21 cellular contexts compared by ENCODE assay signal in the genomic region with DNA sequence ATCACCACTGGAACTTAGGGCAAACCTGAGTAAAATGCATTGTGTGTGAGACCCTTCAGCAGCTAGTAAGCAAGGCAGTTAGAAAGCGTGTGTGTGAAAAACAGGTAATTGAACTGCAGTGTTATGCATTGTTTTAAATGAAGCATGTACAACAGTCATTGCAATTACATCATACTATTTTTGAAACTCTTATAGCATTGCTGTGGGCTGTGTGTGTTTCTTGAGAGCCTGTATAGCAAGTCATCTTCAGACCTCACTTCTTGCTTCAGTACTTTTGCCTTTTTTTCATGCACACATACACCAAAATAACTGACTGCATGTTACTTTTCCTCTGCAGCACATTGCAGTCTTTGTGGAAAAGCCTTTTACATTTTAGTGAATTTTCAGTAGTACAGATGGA. TPM values are rescaled to one million over a fixed set of nuclear protein-coding genes. Genes with fewer than 3 reads are reported as not detected.
DNase-seq lines count a peak whose midpoint lies in the region; ATAC-seq and TF ChIP-seq lines count a peak whose summit lies in the region.
"Had no signal": no experiment of that assay in that cellular context is flagged by ENCODE, and none has a peak within 500 bp of the region (broad histone marks: within the 10 kb centered on the region; RNA-seq: fewer than 3 reads in every experiment).

No MANE protein-coding gene starts in this region.

- peaks cover 13% of the 10 kb centered on the region for H4K20me1 ChIP-seq in GM23338 (replicated peaks; ENCODE audit: insufficient read depth)

- H3K4me2 ChIP-seq in GM23338: no peak overlapping the region

- H3K27ac ChIP-seq in GM23338 (ENCODE audit: low read depth): peak overlapping the region; percentile 32; the same call in 1 of the 2 replicates
- H3K27ac ChIP-seq in naive thymus-derived CD4-positive, alpha-beta T cell (ENCODE audit: low read depth, low read length): no peak overlapping the region
- H3K27ac ChIP-seq: C4-2B, colonic mucosa, prostate gland, SJSA1, transverse colon had no signal

- H3K27me3 ChIP-seq in GM23338 (ENCODE audit: insufficient read depth): no peaks in the 10 kb centered on the region
- H3K27me3 ChIP-seq in naive thymus-derived CD4-positive, alpha-beta T cell (ENCODE audit: control insufficient read depth in 2 of 2, insufficient read depth in 2 of 2, low read length in 2 of 2): no peaks in the 10 kb centered on the region
- H3K27me3 ChIP-seq: colonic mucosa, SJSA1, transverse colon had no signal

- H3K4me3 ChIP-seq in GM23338: no peak overlapping the region
- H3K4me3 ChIP-seq in naive thymus-derived CD4-positive, alpha-beta T cell (ENCODE audit: low read length): no peak overlapping the region
- H3K4me3 ChIP-seq: colonic mucosa, prostate gland, SJSA1, transverse colon had no signal

- H3K36me3 Mint-ChIP-seq in activated CD4-positive, alpha-beta T cell treated with anti-CD3 and anti-CD28 coated beads for 36 hours (ENCODE audit: low read depth): peaks cover 49% of the 10 kb centered on the region
- H3K36me3 Mint-ChIP-seq in activated CD4-positive, alpha-beta T cell treated with anti-CD3 and anti-CD28 coated beads, Interleukin-2, amount 10 ng/mL, durations not matched to agents 24 days and 14 days (ENCODE audit: low read depth): peaks cover 66% of the 10 kb centered on the region
- H3K36me3 Mint-ChIP-seq in GM23338 (ENCODE audit: low read depth): peaks cover 73% of the 10 kb centered on the region
- peaks cover 2% of the 10 kb centered on the region for H3K36me3 Mint-ChIP-seq in activated naive CD8-positive, alpha-beta T cell
- H3K36me3 Mint-ChIP-seq in naive thymus-derived CD4-positive, alpha-beta T cell: peaks cover 0 to 38% (median 14%) of the 10 kb centered on the region in 5 donors

- peak overlapping the region; percentile 83 for H3K27ac Mint-ChIP-seq in activated CD4-positive, alpha-beta T cell treated with anti-CD3 and anti-CD28 coated beads for 36 hours
- no peak overlapping the region for H3K27ac Mint-ChIP-seq in activated CD4-positive, alpha-beta T cell treated with anti-CD3 and anti-CD28 coated beads, Interleukin-2, amount 10 ng/mL, durations not matched to agents 24 days and 14 days
- H3K27ac Mint-ChIP-seq in GM23338: no peak overlapping the region
- H3K27ac Mint-ChIP-seq in activated naive CD8-positive, alpha-beta T cell: peak overlapping the region; percentile 43
- peak overlapping the region in 7 of 9 donors; percentile 7 to 86 (median 46) for H3K27ac Mint-ChIP-seq in naive thymus-derived CD4-positive, alpha-beta T cell

- POLR2A ChIA-PET in activated CD4-positive, alpha-beta T cell treated with anti-CD3 and anti-CD28 coated beads for 36 hours (lab: Charles Lee): no interaction called here
- POLR2A ChIA-PET in naive thymus-derived CD4-positive, alpha-beta T cell (lab: Charles Lee): no interaction called here

- DNase-seq in activated CD4-positive, alpha-beta T cell treated with anti-CD3 and anti-CD28 coated beads for 36 hours: no peak
- no peak for DNase-seq in activated CD4-positive, alpha-beta T cell treated with anti-CD3 and anti-CD28 coated beads, Interleukin-2, amount 10 ng/mL, durations not matched to agents 24 days and 14 days
- no peak for DNase-seq in GM23338 (ENCODE audit: low spot score)
- no peak for DNase-seq in naive thymus-derived CD4-positive, alpha-beta T cell
- DNase-seq in AG08395 (ENCODE audit: low spot score): no peak
- DNase-seq: 8988T; activated CD4-positive, alpha-beta T cell treated with anti-CD3 and anti-CD28 coated beads, Interleukin-2, amount 50 U/mL, for 1 hour; colonic mucosa; DMS53; GOT3; MV-4-11; NCI-H2029 treated with DMSO at 0.1 percent for 48 hours; NCI-H510A treated with DMSO at 0.1 percent for 48 hours; transverse colon had no signal

- CTCF ChIA-PET in activated CD4-positive, alpha-beta T cell treated with anti-CD3 and anti-CD28 coated beads for 36 hours (lab: Charles Lee): interaction anchor here (0.5 to 2.4 kb wide), 3 partner anchors 14 to 349 kb away, joined by 3 to 9 read pairs (median 3); no protein-coding TSS in a partner anchor
- CTCF ChIA-PET in naive thymus-derived CD4-positive, alpha-beta T cell (lab: Charles Lee): interaction anchor here (0.6 kb wide), 1 partner anchor 87 kb away, joined by 3 read pairs; no protein-coding TSS in a partner anchor

- no peak for TF ChIP-seq CTCF in GM23338 (conservative IDR thresholded peaks at IDR 0.05; ENCODE audit: low read depth in 2 of 2)

- no peaks in the 10 kb centered on the region for H3K9me3 Mint-ChIP-seq in activated CD4-positive, alpha-beta T cell treated with anti-CD3 and anti-CD28 coated beads for 36 hours (ENCODE audit: low read depth)
- H3K9me3 Mint-ChIP-seq in activated CD4-positive, alpha-beta T cell treated with anti-CD3 and anti-CD28 coated beads, Interleukin-2, amount 10 ng/mL, durations not matched to agents 24 days and 14 days: no peaks in the 10 kb centered on the region
- no peaks in the 10 kb centered on the region for H3K9me3 Mint-ChIP-seq in GM23338
- no peaks in the 10 kb centered on the region for H3K9me3 Mint-ChIP-seq in activated naive CD8-positive, alpha-beta T cell (ENCODE audit: low read depth)
- H3K9me3 Mint-ChIP-seq in naive thymus-derived CD4-positive, alpha-beta T cell: no peaks in the 10 kb centered on the region

- no peaks in the 10 kb centered on the region for H3K9me3 ChIP-seq in naive thymus-derived CD4-positive, alpha-beta T cell (ENCODE audit: control insufficient read depth in 2 of 3, low read length in 3 of 3)
- H3K9me3 ChIP-seq: colonic mucosa, prostate gland, SJSA1, transverse colon had no signal

- H3K27me3 Mint-ChIP-seq in activated CD4-positive, alpha-beta T cell treated with anti-CD3 and anti-CD28 coated beads for 36 hours: no peaks in the 10 kb centered on the region
- H3K27me3 Mint-ChIP-seq in activated CD4-positive, alpha-beta T cell treated with anti-CD3 and anti-CD28 coated beads, Interleukin-2, amount 10 ng/mL, durations not matched to agents 24 days and 14 days: no peaks in the 10 kb centered on the region
- H3K27me3 Mint-ChIP-seq in GM23338 (ENCODE audit: insufficient read depth, low read depth, poor library complexity): peaks cover 3% of the 10 kb centered on the region
- H3K27me3 Mint-ChIP-seq in activated naive CD8-positive, alpha-beta T cell: no peaks in the 10 kb centered on the region
- H3K27me3 Mint-ChIP-seq in naive thymus-derived CD4-positive, alpha-beta T cell: no peaks in the 10 kb centered on the region

- intact Hi-C loops in activated CD4-positive, alpha-beta T cell treated with anti-CD3 and anti-CD28 coated beads for 36 hours (cut with DNase I, micrococcal nuclease): no loop called here
- intact Hi-C loops in activated CD4-positive, alpha-beta T cell treated with anti-CD3 and anti-CD28 coated beads, Interleukin-2, amount 10 ng/mL, durations not matched to agents 24 days and 14 days (cut with micrococcal nuclease): no loop called here
- intact Hi-C loops in naive thymus-derived CD4-positive, alpha-beta T cell (cut with micrococcal nuclease): no loop called here

- H3K36me3 ChIP-seq in GM23338 (ENCODE audit: insufficient read depth): peaks cover 42% of the 10 kb centered on the region
- H3K36me3 ChIP-seq in naive thymus-derived CD4-positive, alpha-beta T cell (ENCODE audit: control insufficient read depth in 2 of 3, insufficient read depth in 3 of 3, low read length in 3 of 3): peaks cover 17 to 78% (median 41%) of the 10 kb centered on the region in 3 experiments

- H3K4me1 ChIP-seq in GM23338 (ENCODE audit: insufficient read depth): no peaks in the 10 kb centered on the region
- H3K4me1 ChIP-seq in naive thymus-derived CD4-positive, alpha-beta T cell (ENCODE audit: control insufficient read depth in 2 of 2, insufficient read depth in 2 of 2, low read length in 2 of 2): no peaks in the 10 kb centered on the region
- H3K4me1 ChIP-seq: prostate gland, SJSA1 had no signal

- ATAC-seq in activated CD4-positive, alpha-beta T cell treated with anti-CD3 and anti-CD28 coated beads for 36 hours: peak; percentile 76
- ATAC-seq in GM23338 (no peak), GM21825 (IDR thresholded peaks at IDR 0.05; ENCODE audit: unreplicated experiment) (no peak), GM21526 (IDR thresholded peaks at IDR 0.05; ENCODE audit: low FRiP score, unreplicated experiment) (no peak)
- ATAC-seq in naive thymus-derived CD4-positive, alpha-beta T cell: no peak
- ATAC-seq: left lobe of liver had no signal

- no peak overlapping the region for H3K4me3 Mint-ChIP-seq in activated CD4-positive, alpha-beta T cell treated with anti-CD3 and anti-CD28 coated beads for 36 hours
- H3K4me3 Mint-ChIP-seq in activated CD4-positive, alpha-beta T cell treated with anti-CD3 and anti-CD28 coated beads, Interleukin-2, amount 10 ng/mL, durations not matched to agents 24 days and 14 days: no peak overlapping the region
- H3K4me3 Mint-ChIP-seq in GM23338: no peak overlapping the region
- H3K4me3 Mint-ChIP-seq in activated naive CD8-positive, alpha-beta T cell: no peak overlapping the region
- no peak overlapping the region for H3K4me3 Mint-ChIP-seq in naive thymus-derived CD4-positive, alpha-beta T cell

- H2AFZ ChIP-seq in GM23338: no peak overlapping the region

- peaks cover 20% of the 10 kb centered on the region for H3K4me1 Mint-ChIP-seq in activated CD4-positive, alpha-beta T cell treated with anti-CD3 and anti-CD28 coated beads for 36 hours
- peaks cover 6% of the 10 kb centered on the region for H3K4me1 Mint-ChIP-seq in activated CD4-positive, alpha-beta T cell treated with anti-CD3 and anti-CD28 coated beads, Interleukin-2, amount 10 ng/mL, durations not matched to agents 24 days and 14 days
- H3K4me1 Mint-ChIP-seq in GM23338: no peaks in the 10 kb centered on the region
- H3K4me1 Mint-ChIP-seq in activated naive CD8-positive, alpha-beta T cell (ENCODE audit: low read depth): peaks cover 17% of the 10 kb centered on the region
- H3K4me1 Mint-ChIP-seq in naive thymus-derived CD4-positive, alpha-beta T cell: peaks cover 0 to 21% (median 11%) of the 10 kb centered on the region in 7 donors

- H3F3A ChIP-seq in GM23338 (replicated peaks; ENCODE audit: low read depth): peaks cover 14% of the 10 kb centered on the region; the same call in 1 of the 2 replicates

- peaks cover 46% of the 10 kb centered on the region for H3K79me2 ChIP-seq in GM23338 (replicated peaks; ENCODE audit: insufficient read depth)

- H3K9me2 ChIP-seq in GM23338 (ENCODE audit: insufficient read depth): no peaks in the 10 kb centered on the region

RNA-seq across cellular contexts. Expression of gene PTRH2, which starts 19.2 kb away (rescaled TPM):
- 10 to 100 TPM; 41.7 to 54.7 TPM for total RNA-seq in activated CD4-positive, alpha-beta T cell treated with anti-CD3 and anti-CD28 coated beads for 36 hours
- total RNA-seq in activated CD4-positive, alpha-beta T cell treated with anti-CD3 and anti-CD28 coated beads, Interleukin-2, amount 10 ng/mL, durations not matched to agents 24 days and 14 days: 49.0 and 50.3 TPM in 2 replicates
- 26.6 and 32.7 TPM in 2 replicates for total RNA-seq in GM23338 (2014; rRNA removed; shearing (Covaris generic))
- polyA plus RNA-seq in GM23338 (2016; fragmentation: Nextera tagmentation; extraction: Ambion mirVana): 70.7 and 85.2 TPM in 2 replicates
- total RNA-seq in naive thymus-derived CD4-positive, alpha-beta T cell: 10 to 100 TPM in 3 of 5 experiments, 1 to 10 TPM in 2; 6.1 to 24.1 (median 15.0) TPM
- polyA plus RNA-seq in naive thymus-derived CD4-positive, alpha-beta T cell: 10 to 100 TPM; 17.9 to 25.1 TPM

RNA-seq across cellular contexts. Expression of gene VMP1, which starts 19.4 kb away (rescaled TPM):
- total RNA-seq in activated CD4-positive, alpha-beta T cell treated with anti-CD3 and anti-CD28 coated beads for 36 hours: 100 to 1,000 TPM; 378 to 402 TPM
- total RNA-seq in activated CD4-positive, alpha-beta T cell treated with anti-CD3 and anti-CD28 coated beads, Interleukin-2, amount 10 ng/mL, durations not matched to agents 24 days and 14 days: 417 and 422 TPM in 2 replicates
- 112 and 137 TPM in 2 replicates for total RNA-seq in GM23338 (2014; rRNA removed; shearing (Covaris generic))
- polyA plus RNA-seq in GM23338 (2016; fragmentation: Nextera tagmentation; extraction: Ambion mirVana): 63.1 and 70.1 TPM in 2 replicates
- 100 to 1,000 TPM in 2 of 5 experiments, 10 to 100 TPM in 3; 70.3 to 370 (median 82.5) TPM for total RNA-seq in naive thymus-derived CD4-positive, alpha-beta T cell
- polyA plus RNA-seq in naive thymus-derived CD4-positive, alpha-beta T cell: 10 to 100 TPM; 42.0 to 48.4 TPM

Comparison
In these comparisons a context has a peak if more than half of its experiments do, and no peak if none do; other contexts are left out.
1. H3K27ac Mint-ChIP-seq: peak in activated CD4-positive, alpha-beta T cell treated with anti-CD3 and anti-CD28 coated beads for 36 hours (single experiment), activated naive CD8-positive, alpha-beta T cell (single experiment) and naive thymus-derived CD4-positive, alpha-beta T cell (7 of 9); none in activated CD4-positive, alpha-beta T cell treated with anti-CD3 and anti-CD28 coated beads, Interleukin-2, amount 10 ng/mL, durations not matched to agents 24 days and 14 days (single experiment) and GM23338 (single experiment).